ENCODE assay signal across 9 cellular contexts in genomic region chr14:22598896-22599244, GRCh38. TPM values are rescaled to one million over a fixed set of nuclear protein-coding genes. Genes with fewer than 3 reads are reported as not detected.
DNase-seq lines count a peak whose midpoint lies in the region; ATAC-seq and TF ChIP-seq lines count a peak whose summit lies in the region.
"Had no signal": no experiment of that assay in that cellular context is flagged by ENCODE, and none has a peak within 500 bp of the region (broad histone marks: within the 10 kb centered on the region; RNA-seq: fewer than 3 reads in every experiment).

No MANE protein-coding gene starts in this region.

- no peaks in the 10 kb centered on the region for H3K9me2 ChIP-seq in OCI-LY7 (ENCODE audit: insufficient read depth, low read length)

- H3K27ac ChIP-seq in OCI-LY7 (ENCODE audit: low read depth, low read length, poor library complexity, severe bottlenecking): no peak overlapping the region
- peak overlapping the region; percentile 49 to 93 (median 88) for H3K27ac ChIP-seq in spleen

- POLR2A ChIA-PET in OCI-LY7 (lab: Charles Lee): interaction anchor here (0.6 to 6.4 kb wide), 11 partner anchors 8 to 264 kb away, joined by 3 to 47 read pairs (median 4); partner anchors contain the start of gene DAD1

- no peaks in the 10 kb centered on the region for H4K20me1 ChIP-seq in OCI-LY7 (ENCODE audit: insufficient read depth, low read length)

- no TSS peak for BruUV-seq in OCI-LY7 (replicated peaks; lab: Mats Ljungman, UMichigan)

- H3K27me3 ChIP-seq in HAP-1 (ENCODE audit: low read depth) (peaks cover 9% of the 10 kb centered on the region), spleen (replicated peaks in 1 of 7) (no peaks in the 10 kb centered on the region)

- H2AFZ ChIP-seq in OCI-LY7 (ENCODE audit: low read length): peak overlapping the region; percentile 98

- 0 to 5% (median 4%) methylated on average over 5 of the region's 5 CpGs for WGBS in spleen, 5 donors

- in situ Hi-C loops in HAP-1 (cut with MboI; ENCODE audit: low sequenced_read_pairs): no loop called here
- in situ Hi-C loops in T47D (cut with HindIII; ENCODE audit: low pct_unique_long_range_greater_than_20kb, low sequenced_read_pairs): no loop called here

- TF ChIP-seq CTCF in OCI-LY7 (conservative IDR thresholded peaks at IDR 0.05; ENCODE audit: low read length) (peak; percentile 66), spleen (IDR thresholded peaks at IDR 0.05 in 8 of 11, conservative IDR thresholded peaks at IDR 0.05 in 3 of 11) (peak in 2 of 11 experiments; percentile 9 to 23)

- intact Hi-C loops in OCI-LY7 (cut with micrococcal nuclease; ENCODE audit: unreplicated experiment): no loop called here
- intact Hi-C loops in spleen (cut with DNase I; ENCODE audit: low total_unique reads): loop anchor here (10.0 kb wide), 1 partner anchor 156 kb away; no protein-coding TSS in a partner anchor
- intact Hi-C loops in posterior cingulate gyrus (cut with DNase I): no loop called here

- H3K4me3 ChIP-seq in HAP-1: peak overlapping the region; percentile 66
- peak overlapping the region; percentile 88 for H3K4me3 ChIP-seq in OCI-LY7 (ENCODE audit: low read depth, low read length, poor library complexity, severe bottlenecking)
- H3K4me3 ChIP-seq in spleen: peak overlapping the region; percentile 59 to 94 (median 72)

- no peak for TF ChIP-seq POLR2A in spleen (IDR thresholded peaks at IDR 0.05)

- peak overlapping the region; percentile 95 for H3K4me2 ChIP-seq in OCI-LY7 (ENCODE audit: low read length)

- H3K36me3 ChIP-seq in HAP-1 (replicated peaks) (peaks cover 3% of the 10 kb centered on the region), OCI-LY7 (ENCODE audit: insufficient read depth, low read length) (peaks cover 14% of the 10 kb centered on the region; the same call in 1 of the 2 replicates), spleen (peaks cover 0 to 29% (median 21%) of the 10 kb centered on the region in 6 donors)

- 0 out of 2 replicates have a peak, but pooled peaks cover 6% of the 10 kb centered on the region for H3K4me1 ChIP-seq in HAP-1
- H3K4me1 ChIP-seq in OCI-LY7 (ENCODE audit: insufficient read depth, low read length, poor library complexity, severe bottlenecking): peaks cover 48% of the 10 kb centered on the region
- peaks cover 3 to 48% (median 30%) of the 10 kb centered on the region in 6 donors for H3K4me1 ChIP-seq in spleen

- DNase-seq in GM03348 (ENCODE audit: low spot score) (peak; percentile 66), HAP-1 (ENCODE audit: low spot score in 2 of 2) (peak in 1 of 2 experiments; percentile 16), OCI-LY7 (ENCODE audit: low spot score) (peak; percentile 53), T47D (ENCODE audit: low read depth in 1 of 2, low spot score in 1 of 2) (peak; percentile 49 to 50), islet precursor cell (peak; percentile 73), spleen (no peak), posterior cingulate gyrus (no peak)

- no peaks in the 10 kb centered on the region for H3K9me3 ChIP-seq in HAP-1
- H3K9me3 ChIP-seq in OCI-LY7 (ENCODE audit: low read length): no peaks in the 10 kb centered on the region
- H3K9me3 ChIP-seq in spleen: no peaks in the 10 kb centered on the region

- no peaks in the 10 kb centered on the region for H3K79me2 ChIP-seq in OCI-LY7 (ENCODE audit: insufficient read depth, low read depth, low read length)

- CTCF ChIA-PET in OCI-LY7 (lab: Charles Lee; ENCODE audit: unreplicated experiment): interaction anchor here (1.2 to 1.5 kb wide), 4 partner anchors 9 to 253 kb away, joined by 3 to 8 read pairs (median 4); partner anchors contain the start of gene DAD1

- ATAC-seq in HG03108 (IDR thresholded peaks at IDR 0.05; ENCODE audit: unreplicated experiment): no peak

RNA-seq across cellular contexts. Expression of gene ABHD4, which starts 0.8 kb away (rescaled TPM):
- 5.6 and 6.6 TPM in 2 replicates for total RNA-seq in OCI-LY7 (2014; rRNA removed; shearing (Covaris generic))
- total RNA-seq in OCI-LY7 (2022) (15.1 and 15.6 TPM in 2 replicates), spleen (10 to 100 TPM; 12.0 to 32.8 (median 24.9) TPM)
- 1 to 10 TPM; 7.2 to 8.6 (median 7.9) TPM for polyA plus RNA-seq in spleen

RNA-seq across cellular contexts. Expression of gene DAD1, which starts 9.8 kb away (rescaled TPM):
- total RNA-seq in OCI-LY7 (2014; rRNA removed; shearing (Covaris generic)): 88.6 and 154 TPM in 2 replicates
- total RNA-seq in OCI-LY7 (2022): 115 and 117 TPM in 2 replicates
- 100 to 1,000 TPM; 107 to 176 (median 123) TPM for total RNA-seq in spleen
- polyA plus RNA-seq in spleen: 100 to 1,000 TPM; 102 to 165 (median 147) TPM

RNA-seq across cellular contexts. Expression of gene OR6J1, which starts 45.3 kb away (rescaled TPM):
- not detected in 2 replicates for total RNA-seq in OCI-LY7 (2014; rRNA removed; shearing (Covaris generic))
- total RNA-seq in OCI-LY7 (2022) (not detected in 2 replicates), spleen (not detected)
- not detected for polyA plus RNA-seq in spleen
- total RNA-seq: glomerular endothelial cell had no signal

Comparison
In these comparisons a context has a peak if more than half of its experiments do, and no peak if none do; other contexts are left out.
1. DNase-seq: peak in GM03348 (single experiment), OCI-LY7 (single experiment), T47D (2 of 2) and islet precursor cell (single experiment); none in spleen (single experiment) and posterior cingulate gyrus (0 of 10).
2. Peak in every context shown above with its lines, with median percentiles within 50 percentile points of each other: H3K4me3 ChIP-seq.